In the genomic region with DNA sequence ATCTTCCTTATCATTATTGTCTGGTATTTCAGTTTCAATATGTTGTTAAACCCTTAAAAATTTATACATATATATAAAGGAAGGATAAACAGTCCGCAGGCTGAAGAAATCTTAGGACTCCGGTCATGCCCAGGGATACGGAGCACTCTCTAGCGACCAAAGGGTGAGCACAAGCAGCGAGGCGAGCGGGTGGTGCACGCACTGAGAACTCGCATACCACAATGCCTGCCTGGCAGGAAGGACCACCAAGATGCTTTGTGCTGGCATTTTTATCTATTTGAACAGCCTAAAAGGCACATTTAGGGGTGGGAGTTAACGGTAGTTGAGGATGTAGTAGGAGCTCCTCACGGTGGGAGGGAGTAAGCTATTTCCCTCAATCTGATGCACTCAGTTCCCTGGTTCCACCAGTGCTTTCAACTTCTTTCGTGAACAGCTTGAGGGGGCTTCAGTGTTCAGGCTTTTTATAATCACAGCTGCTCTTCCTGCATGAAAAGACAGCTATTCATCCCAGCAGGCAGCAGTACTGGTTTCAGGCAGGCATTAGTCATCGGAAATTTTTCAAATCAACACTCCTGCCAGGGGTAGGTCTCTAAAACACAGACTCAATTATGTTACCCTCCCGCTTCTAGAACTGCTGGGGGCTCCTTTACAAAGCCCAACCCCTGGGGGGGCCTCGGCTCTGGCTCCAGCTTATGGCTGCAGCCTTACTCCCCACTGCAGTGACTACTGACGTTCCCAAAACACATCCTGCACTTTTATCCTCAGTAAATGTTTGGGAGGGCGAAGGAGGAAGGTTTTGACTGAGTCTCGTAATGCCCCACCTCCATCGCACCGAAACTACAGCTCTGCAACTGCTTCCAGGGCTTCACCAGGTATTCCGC, we compare ENCODE assay signal across 9 cellular contexts. TPM values are rescaled to one million over a fixed set of nuclear protein-coding genes. Genes with fewer than 3 reads are reported as not detected.
DNase-seq lines count a peak whose midpoint lies in the region; TF ChIP-seq lines count a peak whose summit lies in the region.
"Had no signal": no experiment of that assay in that cellular context is flagged by ENCODE, and none has a peak within 500 bp of the region (broad histone marks: within the 10 kb centered on the region; RNA-seq: fewer than 3 reads in every experiment).

No MANE protein-coding gene starts in this region.

- no peaks in the 10 kb centered on the region for H3K9me3 ChIP-seq in WERI-Rb-1 (ENCODE audit: severe bottlenecking)
- H3K9me3 ChIP-seq: thoracic aorta had no signal

- H3K36me3 Mint-ChIP-seq in osteocyte (ENCODE audit: unreplicated experiment) = peaks cover 16% of the 10 kb centered on the region

- H3K4me1 Mint-ChIP-seq in osteocyte (ENCODE audit: unreplicated experiment) = peaks cover 70% of the 10 kb centered on the region

- H3K4me3 Mint-ChIP-seq in osteocyte (ENCODE audit: unreplicated experiment) = peak overlapping the region; percentile 62

- no peaks in the 10 kb centered on the region for H3K9me3 Mint-ChIP-seq in osteocyte (ENCODE audit: unreplicated experiment)

- peak overlapping the region; percentile 93 for H3K27ac Mint-ChIP-seq in osteocyte (ENCODE audit: unreplicated experiment)

- peak; percentile 65 for DNase-seq in Daoy (ENCODE audit: low read depth)
- DNase-seq in SK-MEL-5 (ENCODE audit: low read depth, low spot score) = peak; percentile 89
- peak; percentile 75 for DNase-seq in fibroblast of mammary gland (ENCODE audit: low read depth)
- no peak for DNase-seq in osteocyte (ENCODE audit: extremely low spot score, unreplicated experiment)
- no peak for DNase-seq in DMS53 (lab: John Stamatoyannopoulos, UW)
- DNase-seq in activated CD4-positive, alpha-beta T cell treated with anti-CD3 and anti-CD28 coated beads for 1 hour = no peak
- no peak for DNase-seq in WERI-Rb-1
- no peak for DNase-seq in GM19238 (ENCODE audit: insufficient read length, low spot score)

- no peak overlapping the region for H3K27ac ChIP-seq in WERI-Rb-1
- H3K27ac ChIP-seq: thoracic aorta had no signal

- in situ Hi-C loops in SK-MEL-5 (cut with HindIII; ENCODE audit: low pct_unique_long_range_greater_than_20kb, low sequenced_read_pairs) = no loop called here

- TF ChIP-seq CTCF in fibroblast of mammary gland (conservative IDR thresholded peaks at IDR 0.05; ENCODE audit: control insufficient read depth, insufficient read depth, low read depth, low read length) (no peak), osteocyte (IDR thresholded peaks at IDR 0.05) (no peak), WERI-Rb-1 (IDR thresholded peaks at IDR 0.05; ENCODE audit: low read depth, low read length) (no peak)

- peaks cover 80% of the 10 kb centered on the region for H3K36me3 ChIP-seq in WERI-Rb-1

- H3K27me3 Mint-ChIP-seq in osteocyte (ENCODE audit: unreplicated experiment) = no peaks in the 10 kb centered on the region

- H3K4me3 ChIP-seq in fibroblast of mammary gland (ENCODE audit: control insufficient read depth, low read depth, low read length) (peak overlapping the region; percentile 9), WERI-Rb-1 (ENCODE audit: low read depth, low read length) (no peak overlapping the region)
- H3K4me3 ChIP-seq: thoracic aorta had no signal

- H3K27me3 ChIP-seq in WERI-Rb-1 (ENCODE audit: insufficient read depth, low read depth, severe bottlenecking) = no peaks in the 10 kb centered on the region

RNA-seq across cellular contexts. Expression of a gene that starts 6.0 kb away (rescaled TPM):
- total RNA-seq in Daoy (2014; rRNA removed; shearing (Covaris generic)) = 29.3 and 39.9 TPM in 2 replicates
- 31.2 and 37.8 TPM in 2 replicates for total RNA-seq in SK-MEL-5 (2014; rRNA removed; shearing (Covaris generic))
- 37.3 and 53.6 TPM in 2 replicates for polyA plus RNA-seq in SK-MEL-5 (2015; cell fraction: cytosol; rRNA removed)
- 40.9 and 51.0 TPM in 2 replicates for polyA plus RNA-seq in SK-MEL-5 (2015; cell fraction: nucleus; rRNA removed)
- 77.8 and 77.9 TPM in 2 replicates for total RNA-seq in osteocyte

RNA-seq across cellular contexts. Expression of a gene that starts 31.7 kb away (rescaled TPM):
- not detected in 2 replicates for total RNA-seq in Daoy (2014; rRNA removed; shearing (Covaris generic))
- 0.56 TPM in 1 of 2 replicates, not detected in the other for total RNA-seq in SK-MEL-5 (2014; rRNA removed; shearing (Covaris generic))
- polyA plus RNA-seq in SK-MEL-5 (2015; cell fraction: cytosol; rRNA removed) = not detected in 2 replicates
- not detected in 2 replicates for polyA plus RNA-seq in SK-MEL-5 (2015; cell fraction: nucleus; rRNA removed)
- total RNA-seq in osteocyte = 0.47 and 1.3 TPM in 2 replicates
- total RNA-seq: thoracic aorta had no signal

RNA-seq across cellular contexts. Expression of a gene that starts 40.5 kb away (rescaled TPM):
- total RNA-seq in Daoy (2014; rRNA removed; shearing (Covaris generic)) = 34.8 and 41.4 TPM in 2 replicates
- 77.0 and 84.2 TPM in 2 replicates for total RNA-seq in SK-MEL-5 (2014; rRNA removed; shearing (Covaris generic))
- 352 and 370 TPM in 2 replicates for polyA plus RNA-seq in SK-MEL-5 (2015; cell fraction: cytosol; rRNA removed)
- polyA plus RNA-seq in SK-MEL-5 (2015; cell fraction: nucleus; rRNA removed) = 35.1 and 38.5 TPM in 2 replicates
- total RNA-seq in osteocyte = 408 and 430 TPM in 2 replicates

RNA-seq across cellular contexts. Expression of a gene that starts 55.0 kb away (rescaled TPM):
- 1.3 and 1.4 TPM in 2 replicates for total RNA-seq in Daoy (2014; rRNA removed; shearing (Covaris generic))
- total RNA-seq in SK-MEL-5 (2014; rRNA removed; shearing (Covaris generic)) = 0.66 and 1.6 TPM in 2 replicates
- 0.31 TPM in 1 of 2 replicates, not detected in the other for polyA plus RNA-seq in SK-MEL-5 (2015; cell fraction: cytosol; rRNA removed)
- polyA plus RNA-seq in SK-MEL-5 (2015; cell fraction: nucleus; rRNA removed) = not detected in 2 replicates
- 1.3 and 1.4 TPM in 2 replicates for total RNA-seq in osteocyte

Comparison
In these comparisons a context has a peak if more than half of its experiments do, and no peak if none do; other contexts are left out.
1. DNase-seq: peak in Daoy (single experiment), SK-MEL-5 (single experiment) and fibroblast of mammary gland (single experiment); none in osteocyte (single experiment), DMS53 (single experiment), activated CD4-positive, alpha-beta T cell treated with anti-CD3 and anti-CD28 coated beads for 1 hour (single experiment), WERI-Rb-1 (single experiment) and GM19238 (single experiment).